ENCODE assay signal across 15 cellular contexts in the genomic region with DNA sequence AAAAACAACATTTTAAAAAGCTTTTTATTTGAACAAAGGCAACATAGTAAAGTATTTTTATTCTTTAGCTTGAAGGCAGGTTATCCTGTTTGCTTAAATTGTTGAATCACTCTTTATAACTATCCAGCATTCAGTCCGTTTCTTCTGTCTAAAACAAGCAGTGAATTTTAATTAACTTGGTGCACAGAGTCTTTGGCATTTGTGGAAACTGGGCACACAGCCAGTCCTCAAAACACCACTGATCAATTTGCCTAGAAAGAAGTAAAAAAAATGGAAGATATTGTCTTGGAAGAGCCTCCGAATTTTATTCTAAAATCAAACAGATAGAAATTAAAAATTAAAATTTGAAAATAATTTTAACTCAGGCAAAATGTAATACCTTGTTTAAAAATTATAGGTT.
DNase-seq lines count a peak whose midpoint lies in the region; ATAC-seq lines count a peak whose summit lies in the region.
"Had no signal": no experiment of that assay in that cellular context is flagged by ENCODE, and none has a peak within 500 bp of the region (broad histone marks: within the 10 kb centered on the region; RNA-seq: fewer than 3 reads in every experiment).

No MANE protein-coding gene starts in this region.

- no peak overlapping the region for H3K4me3 Mint-ChIP-seq in activated CD8-positive, alpha-beta memory T cell treated with anti-CD3 and anti-CD28 coated beads, Interleukin-2, amount 10 ng/mL, durations not matched to agents 7 days and 5 days
- H3K4me3 Mint-ChIP-seq: CD4-positive, alpha-beta memory T cell had no signal

- peaks cover 7% of the 10 kb centered on the region for H3K9me3 Mint-ChIP-seq in activated CD8-positive, alpha-beta memory T cell treated with anti-CD3 and anti-CD28 coated beads, Interleukin-2, amount 10 ng/mL, durations not matched to agents 7 days and 5 days (ENCODE audit: low read depth)

- no peaks in the 10 kb centered on the region for H3K4me1 Mint-ChIP-seq in activated CD8-positive, alpha-beta memory T cell treated with anti-CD3 and anti-CD28 coated beads, Interleukin-2, amount 10 ng/mL, durations not matched to agents 7 days and 5 days
- H3K4me1 Mint-ChIP-seq: CD4-positive, alpha-beta memory T cell had no signal

- H3K27me3 Mint-ChIP-seq in activated CD8-positive, alpha-beta memory T cell treated with anti-CD3 and anti-CD28 coated beads, Interleukin-2, amount 10 ng/mL, durations not matched to agents 7 days and 5 days, result no peaks in the 10 kb centered on the region
- H3K27me3 Mint-ChIP-seq: CD4-positive, alpha-beta memory T cell had no signal

- CTCF ChIA-PET in activated CD8-positive, alpha-beta memory T cell treated with anti-CD3 and anti-CD28 coated beads, Interleukin-2, amount 10 ng/mL, durations not matched to agents 7 days and 5 days (lab: Charles Lee), result no interaction called here

- no peaks in the 10 kb centered on the region for H3K36me3 Mint-ChIP-seq in activated CD8-positive, alpha-beta memory T cell treated with anti-CD3 and anti-CD28 coated beads, Interleukin-2, amount 10 ng/mL, durations not matched to agents 7 days and 5 days
- H3K36me3 Mint-ChIP-seq: CD4-positive, alpha-beta memory T cell had no signal

- no peak for ATAC-seq in activated CD8-positive, alpha-beta memory T cell treated with anti-CD3 and anti-CD28 coated beads, Interleukin-2, amount 10 ng/mL, durations not matched to agents 7 days and 5 days

- no peak overlapping the region for H3K27ac Mint-ChIP-seq in activated CD8-positive, alpha-beta memory T cell treated with anti-CD3 and anti-CD28 coated beads, Interleukin-2, amount 10 ng/mL, durations not matched to agents 7 days and 5 days
- H3K27ac Mint-ChIP-seq: CD4-positive, alpha-beta memory T cell had no signal

- DNase-seq in NCI-H2171 (lab: John Stamatoyannopoulos, UW) (peak; percentile 3), anterior cingulate cortex (lab: John Stamatoyannopoulos, UW) (peak in 48 of 58 donors; percentile 2 to 70 (median 31)), hypothalamus (lab: John Stamatoyannopoulos, UW) (peak in 32 of 51 donors; percentile 1 to 72 (median 28)), renal cortical epithelial cell (ENCODE audit: low read depth) (peak; percentile 3), NCI-H1930 (lab: John Stamatoyannopoulos, UW) (no peak), NCI-H2196 treated with DMSO at 0.1 percent for 48 hours (lab: John Stamatoyannopoulos, UW; ENCODE audit: unreplicated experiment) (no peak), DMS53 (lab: John Stamatoyannopoulos, UW) (no peak)
- no peak for DNase-seq in activated CD8-positive, alpha-beta memory T cell treated with anti-CD3 and anti-CD28 coated beads, Interleukin-2, amount 10 ng/mL, durations not matched to agents 7 days and 5 days
- DNase-seq: CD4-positive, alpha-beta memory T cell; GF-D8; NCI-H1092 treated with DMSO at 0.1 percent for 48 hours; NCI-H1694 treated with DMSO at 0.1 percent for 48 hours; NCI-H510A; NCI-H82; SW 1271 had no signal

Comparison
In these comparisons a context has a peak if more than half of its experiments do, and no peak if none do; other contexts are left out.
1. DNase-seq: peak in NCI-H2171 (single experiment), anterior cingulate cortex (48 of 58), hypothalamus (32 of 51) and renal cortical epithelial cell (single experiment); none in NCI-H1930 (0 of 2), activated CD8-positive, alpha-beta memory T cell treated with anti-CD3 and anti-CD28 coated beads, Interleukin-2, amount 10 ng/mL, durations not matched to agents 7 days and 5 days (single experiment), NCI-H2196 treated with DMSO at 0.1 percent for 48 hours (single experiment) and DMS53 (single experiment).